Comparison of ENCODE assay signal across 1 cellular context in the genomic region with DNA sequence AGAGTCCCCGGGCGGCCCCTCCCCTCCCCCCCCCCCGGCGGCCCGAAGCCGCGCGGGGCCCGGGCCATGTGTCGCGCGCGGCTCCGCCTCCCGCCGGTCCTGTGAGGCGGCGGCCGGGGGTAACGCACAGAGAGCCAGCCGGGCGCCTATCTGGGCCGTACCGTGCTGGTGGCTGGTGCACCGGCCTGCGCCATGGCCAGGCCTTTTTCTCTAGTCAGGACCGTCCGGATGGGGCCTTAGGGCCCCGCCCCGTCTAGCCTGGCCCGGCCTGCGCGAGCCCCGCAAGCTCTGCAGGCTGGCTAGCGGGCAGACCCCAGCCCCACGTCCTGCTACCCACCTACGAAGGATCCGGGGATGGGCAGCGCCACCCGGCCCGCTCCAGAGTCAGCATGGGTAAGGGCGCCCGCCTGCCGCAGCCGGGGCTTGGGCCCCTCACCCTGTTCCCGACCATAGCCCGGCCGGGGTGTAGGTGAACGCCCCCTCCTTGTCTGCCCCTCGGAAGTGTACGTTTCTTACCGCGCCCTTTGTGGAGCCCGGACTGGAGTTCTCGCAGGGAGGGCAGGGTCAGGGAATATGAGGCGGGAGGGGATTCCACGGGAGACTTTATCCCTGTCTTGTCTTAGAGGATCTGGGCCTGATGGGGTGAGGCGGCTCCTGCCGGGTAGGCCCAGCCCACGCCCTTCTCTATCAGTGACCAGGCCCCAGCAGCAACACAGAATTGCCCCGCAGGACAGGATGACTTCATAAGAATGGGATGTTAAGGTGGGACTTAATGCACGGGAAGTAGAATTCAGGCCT.
TF ChIP-seq lines count a peak whose summit lies in the region.

A gene with protein sequence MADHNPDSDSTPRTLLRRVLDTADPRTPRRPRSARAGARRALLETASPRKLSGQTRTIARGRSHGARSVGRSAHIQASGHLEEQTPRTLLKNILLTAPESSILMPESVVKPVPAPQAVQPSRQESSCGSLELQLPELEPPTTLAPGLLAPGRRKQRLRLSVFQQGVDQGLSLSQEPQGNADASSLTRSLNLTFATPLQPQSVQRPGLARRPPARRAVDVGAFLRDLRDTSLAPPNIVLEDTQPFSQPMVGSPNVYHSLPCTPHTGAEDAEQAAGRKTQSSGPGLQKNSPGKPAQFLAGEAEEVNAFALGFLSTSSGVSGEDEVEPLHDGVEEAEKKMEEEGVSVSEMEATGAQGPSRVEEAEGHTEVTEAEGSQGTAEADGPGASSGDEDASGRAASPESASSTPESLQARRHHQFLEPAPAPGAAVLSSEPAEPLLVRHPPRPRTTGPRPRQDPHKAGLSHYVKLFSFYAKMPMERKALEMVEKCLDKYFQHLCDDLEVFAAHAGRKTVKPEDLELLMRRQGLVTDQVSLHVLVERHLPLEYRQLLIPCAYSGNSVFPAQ (minus strand): TSS at position 630 of the 798 bp plus-strand sequence. CDS start 13,834 bp downstream, outside the sequence.

TF ChIP-seq in HepG2, 621 proteins besides CTCF, POLR2A, EP300 and RAD21 (continued from another document and continues in another):
- no peak for TF ChIP-seq ZSCAN12 (CRISPR knock-in tag; IDR thresholded peaks at IDR 0.05)
- no peak for TF ChIP-seq ZNF329 (CRISPR knock-in tag; IDR thresholded peaks at IDR 0.05; ENCODE audit: low read depth)
- TF ChIP-seq, protein P1, sequence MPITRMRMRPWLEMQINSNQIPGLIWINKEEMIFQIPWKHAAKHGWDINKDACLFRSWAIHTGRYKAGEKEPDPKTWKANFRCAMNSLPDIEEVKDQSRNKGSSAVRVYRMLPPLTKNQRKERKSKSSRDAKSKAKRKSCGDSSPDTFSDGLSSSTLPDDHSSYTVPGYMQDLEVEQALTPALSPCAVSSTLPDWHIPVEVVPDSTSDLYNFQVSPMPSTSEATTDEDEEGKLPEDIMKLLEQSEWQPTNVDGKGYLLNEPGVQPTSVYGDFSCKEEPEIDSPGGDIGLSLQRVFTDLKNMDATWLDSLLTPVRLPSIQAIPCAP (CRISPR knock-in tag; IDR thresholded peaks at IDR 0.05; ENCODE audit: low read depth) = no peak
- 0 out of 2 replicates have a peak, but pooled peaks have one; percentile 49 for TF ChIP-seq ZNF296 (CRISPR knock-in tag; conservative IDR thresholded peaks at IDR 0.05)
- TF ChIP-seq, protein P2, sequence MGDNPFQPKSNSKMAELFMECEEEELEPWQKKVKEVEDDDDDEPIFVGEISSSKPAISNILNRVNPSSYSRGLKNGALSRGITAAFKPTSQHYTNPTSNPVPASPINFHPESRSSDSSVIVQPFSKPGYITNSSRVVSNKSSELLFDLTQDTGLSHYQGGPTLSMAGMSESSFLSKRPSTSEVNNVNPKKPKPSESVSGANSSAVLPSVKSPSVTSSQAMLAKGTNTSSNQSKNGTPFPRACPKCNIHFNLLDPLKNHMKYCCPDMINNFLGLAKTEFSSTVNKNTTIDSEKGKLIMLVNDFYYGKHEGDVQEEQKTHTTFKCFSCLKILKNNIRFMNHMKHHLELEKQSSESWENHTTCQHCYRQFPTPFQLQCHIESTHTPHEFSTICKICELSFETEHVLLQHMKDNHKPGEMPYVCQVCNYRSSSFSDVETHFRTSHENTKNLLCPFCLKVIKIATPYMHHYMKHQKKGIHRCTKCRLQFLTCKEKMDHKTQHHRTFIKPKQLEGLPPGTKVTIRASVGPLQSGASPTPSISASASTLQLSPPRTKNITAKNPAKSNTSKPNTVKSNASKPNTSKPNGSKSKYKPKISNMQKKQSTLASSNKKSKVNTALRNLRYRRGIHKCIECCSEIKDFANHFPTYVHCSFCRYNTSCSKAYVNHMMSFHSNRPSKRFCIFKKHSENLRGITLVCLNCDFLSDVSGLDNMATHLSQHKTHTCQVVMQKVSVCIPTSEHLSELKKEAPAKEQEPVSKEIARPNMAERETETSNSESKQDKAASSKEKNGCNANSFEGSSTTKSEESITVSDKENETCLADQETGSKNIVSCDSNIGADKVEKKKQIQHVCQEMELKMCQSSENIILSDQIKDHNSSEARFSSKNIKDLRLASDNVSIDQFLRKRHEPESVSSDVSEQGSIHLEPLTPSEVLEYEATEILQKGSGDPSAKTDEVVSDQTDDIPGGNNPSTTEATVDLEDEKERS (CRISPR knock-in tag; IDR thresholded peaks at IDR 0.05) = no peak
- TF ChIP-seq, protein P3, sequence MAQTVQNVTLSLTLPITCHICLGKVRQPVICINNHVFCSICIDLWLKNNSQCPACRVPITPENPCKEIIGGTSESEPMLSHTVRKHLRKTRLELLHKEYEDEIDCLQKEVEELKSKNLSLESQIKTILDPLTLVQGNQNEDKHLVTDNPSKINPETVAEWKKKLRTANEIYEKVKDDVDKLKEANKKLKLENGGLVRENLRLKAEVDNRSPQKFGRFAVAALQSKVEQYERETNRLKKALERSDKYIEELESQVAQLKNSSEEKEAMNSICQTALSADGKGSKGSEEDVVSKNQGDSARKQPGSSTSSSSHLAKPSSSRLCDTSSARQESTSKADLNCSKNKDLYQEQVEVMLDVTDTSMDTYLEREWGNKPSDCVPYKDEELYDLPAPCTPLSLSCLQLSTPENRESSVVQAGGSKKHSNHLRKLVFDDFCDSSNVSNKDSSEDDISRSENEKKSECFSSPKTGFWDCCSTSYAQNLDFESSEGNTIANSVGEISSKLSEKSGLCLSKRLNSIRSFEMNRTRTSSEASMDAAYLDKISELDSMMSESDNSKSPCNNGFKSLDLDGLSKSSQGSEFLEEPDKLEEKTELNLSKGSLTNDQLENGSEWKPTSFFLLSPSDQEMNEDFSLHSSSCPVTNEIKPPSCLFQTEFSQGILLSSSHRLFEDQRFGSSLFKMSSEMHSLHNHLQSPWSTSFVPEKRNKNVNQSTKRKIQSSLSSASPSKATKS (CRISPR knock-in tag; IDR thresholded peaks at IDR 0.05) = no peak
- TF ChIP-seq MLLT10 (CRISPR knock-in tag; IDR thresholded peaks at IDR 0.05) = no peak
- no peak for TF ChIP-seq PAF1 (CRISPR knock-in tag; IDR thresholded peaks at IDR 0.05)
- TF ChIP-seq, protein P4, sequence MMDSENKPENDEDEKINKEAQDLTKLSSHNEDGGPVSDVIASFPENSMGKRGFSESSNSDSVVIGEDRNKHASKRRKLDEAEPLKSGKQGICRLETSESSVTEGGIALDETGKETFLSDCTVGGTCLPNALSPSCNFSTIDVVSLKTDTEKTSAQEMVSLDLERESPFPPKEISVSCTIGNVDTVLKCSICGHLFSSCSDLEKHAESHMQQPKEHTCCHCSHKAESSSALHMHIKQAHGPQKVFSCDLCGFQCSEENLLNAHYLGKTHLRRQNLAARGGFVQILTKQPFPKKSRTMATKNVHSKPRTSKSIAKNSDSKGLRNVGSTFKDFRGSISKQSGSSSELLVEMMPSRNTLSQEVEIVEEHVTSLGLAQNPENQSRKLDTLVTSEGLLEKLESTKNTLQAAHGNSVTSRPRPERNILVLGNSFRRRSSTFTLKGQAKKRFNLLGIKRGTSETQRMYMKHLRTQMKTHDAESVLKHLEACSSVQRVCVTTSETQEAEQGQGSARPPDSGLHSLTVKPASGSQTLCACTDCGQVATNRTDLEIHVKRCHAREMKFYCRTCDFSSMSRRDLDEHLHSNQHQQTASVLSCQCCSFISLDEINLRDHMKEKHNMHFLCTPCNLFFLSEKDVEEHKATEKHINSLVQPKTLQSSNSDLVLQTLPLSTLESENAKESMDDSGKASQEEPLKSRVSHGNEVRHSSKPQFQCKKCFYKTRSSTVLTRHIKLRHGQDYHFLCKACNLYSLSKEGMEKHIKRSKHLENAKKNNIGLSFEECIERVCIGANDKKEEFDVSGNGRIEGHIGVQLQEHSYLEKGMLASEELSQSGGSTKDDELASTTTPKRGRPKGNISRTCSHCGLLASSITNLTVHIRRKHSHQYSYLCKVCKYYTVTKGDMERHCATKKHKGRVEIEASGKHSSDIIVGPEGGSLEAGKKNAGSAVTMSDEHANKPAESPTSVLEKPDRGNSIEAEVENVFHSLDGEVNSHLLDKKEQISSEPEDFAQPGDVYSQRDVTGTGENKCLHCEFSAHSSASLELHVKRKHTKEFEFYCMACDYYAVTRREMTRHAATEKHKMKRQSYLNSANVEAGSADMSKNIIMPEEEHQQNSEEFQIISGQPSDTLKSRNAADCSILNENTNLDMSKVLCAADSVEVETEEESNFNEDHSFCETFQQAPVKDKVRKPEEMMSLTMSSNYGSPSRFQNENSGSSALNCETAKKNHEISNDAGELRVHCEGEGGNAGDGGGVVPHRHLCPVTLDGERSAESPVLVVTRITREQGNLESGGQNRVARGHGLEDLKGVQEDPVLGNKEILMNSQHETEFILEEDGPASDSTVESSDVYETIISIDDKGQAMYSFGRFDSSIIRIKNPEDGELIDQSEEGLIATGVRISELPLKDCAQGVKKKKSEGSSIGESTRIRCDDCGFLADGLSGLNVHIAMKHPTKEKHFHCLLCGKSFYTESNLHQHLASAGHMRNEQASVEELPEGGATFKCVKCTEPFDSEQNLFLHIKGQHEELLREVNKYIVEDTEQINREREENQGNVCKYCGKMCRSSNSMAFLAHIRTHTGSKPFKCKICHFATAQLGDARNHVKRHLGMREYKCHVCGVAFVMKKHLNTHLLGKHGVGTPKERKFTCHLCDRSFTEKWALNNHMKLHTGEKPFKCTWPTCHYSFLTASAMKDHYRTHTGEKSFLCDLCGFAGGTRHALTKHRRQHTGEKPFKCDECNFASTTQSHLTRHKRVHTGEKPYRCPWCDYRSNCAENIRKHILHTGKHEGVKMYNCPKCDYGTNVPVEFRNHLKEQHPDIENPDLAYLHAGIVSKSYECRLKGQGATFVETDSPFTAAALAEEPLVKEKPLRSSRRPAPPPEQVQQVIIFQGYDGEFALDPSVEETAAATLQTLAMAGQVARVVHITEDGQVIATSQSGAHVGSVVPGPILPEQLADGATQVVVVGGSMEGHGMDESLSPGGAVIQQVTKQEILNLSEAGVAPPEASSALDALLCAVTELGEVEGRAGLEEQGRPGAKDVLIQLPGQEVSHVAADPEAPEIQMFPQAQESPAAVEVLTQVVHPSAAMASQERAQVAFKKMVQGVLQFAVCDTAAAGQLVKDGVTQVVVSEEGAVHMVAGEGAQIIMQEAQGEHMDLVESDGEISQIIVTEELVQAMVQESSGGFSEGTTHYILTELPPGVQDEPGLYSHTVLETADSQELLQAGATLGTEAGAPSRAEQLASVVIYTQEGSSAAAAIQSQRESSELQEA (CRISPR knock-in tag; IDR thresholded peaks at IDR 0.05; ENCODE audit: not compliant biosample characterization) = no peak
- TF ChIP-seq ZNF790 (CRISPR knock-in tag; IDR thresholded peaks at IDR 0.05; ENCODE audit: borderline replicate concordance) = no peak
- TF ChIP-seq RELA (CRISPR knock-in tag; IDR thresholded peaks at IDR 0.05) = no peak
- TF ChIP-seq, protein P5, sequence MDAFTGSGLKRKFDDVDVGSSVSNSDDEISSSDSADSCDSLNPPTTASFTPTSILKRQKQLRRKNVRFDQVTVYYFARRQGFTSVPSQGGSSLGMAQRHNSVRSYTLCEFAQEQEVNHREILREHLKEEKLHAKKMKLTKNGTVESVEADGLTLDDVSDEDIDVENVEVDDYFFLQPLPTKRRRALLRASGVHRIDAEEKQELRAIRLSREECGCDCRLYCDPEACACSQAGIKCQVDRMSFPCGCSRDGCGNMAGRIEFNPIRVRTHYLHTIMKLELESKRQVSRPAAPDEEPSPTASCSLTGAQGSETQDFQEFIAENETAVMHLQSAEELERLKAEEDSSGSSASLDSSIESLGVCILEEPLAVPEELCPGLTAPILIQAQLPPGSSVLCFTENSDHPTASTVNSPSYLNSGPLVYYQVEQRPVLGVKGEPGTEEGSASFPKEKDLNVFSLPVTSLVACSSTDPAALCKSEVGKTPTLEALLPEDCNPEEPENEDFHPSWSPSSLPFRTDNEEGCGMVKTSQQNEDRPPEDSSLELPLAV (CRISPR knock-in tag; conservative IDR thresholded peaks at IDR 0.05; ENCODE audit: low read depth) = no peak
- no peak for TF ChIP-seq NFE2L2 (IDR thresholded peaks at IDR 0.05; ENCODE audit: low read length)
- TF ChIP-seq, protein P6, sequence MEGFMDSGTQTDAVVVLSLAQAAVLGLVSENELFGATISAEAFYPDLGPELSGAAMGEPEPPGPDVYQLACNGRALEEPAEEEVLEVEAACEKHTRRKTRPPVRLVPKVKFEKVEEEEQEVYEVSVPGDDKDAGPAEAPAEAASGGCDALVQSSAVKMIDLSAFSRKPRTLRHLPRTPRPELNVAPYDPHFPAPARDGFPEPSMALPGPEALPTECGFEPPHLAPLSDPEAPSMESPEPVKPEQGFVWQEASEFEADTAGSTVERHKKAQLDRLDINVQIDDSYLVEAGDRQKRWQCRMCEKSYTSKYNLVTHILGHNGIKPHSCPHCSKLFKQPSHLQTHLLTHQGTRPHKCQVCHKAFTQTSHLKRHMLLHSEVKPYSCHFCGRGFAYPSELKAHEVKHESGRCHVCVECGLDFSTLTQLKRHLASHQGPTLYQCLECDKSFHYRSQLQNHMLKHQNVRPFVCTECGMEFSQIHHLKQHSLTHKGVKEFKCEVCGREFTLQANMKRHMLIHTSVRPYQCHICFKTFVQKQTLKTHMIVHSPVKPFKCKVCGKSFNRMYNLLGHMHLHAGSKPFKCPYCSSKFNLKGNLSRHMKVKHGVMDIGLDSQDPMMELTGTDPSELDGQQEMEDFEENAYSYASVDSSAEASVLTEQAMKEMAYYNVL (CRISPR knock-in tag; IDR thresholded peaks at IDR 0.05; ENCODE audit: borderline replicate concordance) = peak; percentile 67; the same call in 1 of the 2 replicates
- TF ChIP-seq, protein P7, sequence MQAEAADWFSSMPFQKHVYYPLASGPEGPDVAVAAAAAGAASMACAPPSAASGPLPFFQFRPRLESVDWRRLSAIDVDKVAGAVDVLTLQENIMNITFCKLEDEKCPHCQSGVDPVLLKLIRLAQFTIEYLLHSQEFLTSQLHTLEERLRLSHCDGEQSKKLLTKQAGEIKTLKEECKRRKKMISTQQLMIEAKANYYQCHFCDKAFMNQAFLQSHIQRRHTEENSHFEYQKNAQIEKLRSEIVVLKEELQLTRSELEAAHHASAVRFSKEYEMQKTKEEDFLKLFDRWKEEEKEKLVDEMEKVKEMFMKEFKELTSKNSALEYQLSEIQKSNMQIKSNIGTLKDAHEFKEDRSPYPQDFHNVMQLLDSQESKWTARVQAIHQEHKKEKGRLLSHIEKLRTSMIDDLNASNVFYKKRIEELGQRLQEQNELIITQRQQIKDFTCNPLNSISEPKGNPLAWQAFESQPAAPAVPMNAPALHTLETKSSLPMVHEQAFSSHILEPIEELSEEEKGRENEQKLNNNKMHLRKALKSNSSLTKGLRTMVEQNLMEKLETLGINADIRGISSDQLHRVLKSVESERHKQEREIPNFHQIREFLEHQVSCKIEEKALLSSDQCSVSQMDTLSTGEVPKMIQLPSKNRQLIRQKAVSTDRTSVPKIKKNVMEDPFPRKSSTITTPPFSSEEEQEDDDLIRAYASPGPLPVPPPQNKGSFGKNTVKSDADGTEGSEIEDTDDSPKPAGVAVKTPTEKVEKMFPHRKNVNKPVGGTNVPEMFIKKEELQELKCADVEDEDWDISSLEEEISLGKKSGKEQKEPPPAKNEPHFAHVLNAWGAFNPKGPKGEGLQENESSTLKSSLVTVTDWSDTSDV (CRISPR knock-in tag; IDR thresholded peaks at IDR 0.05) = peak; percentile 77
- TF ChIP-seq ZFP36 (IDR thresholded peaks at IDR 0.05; ENCODE audit: borderline replicate concordance, low read depth, low read length, partially characterized antibody) = no peak
- TF ChIP-seq MED1 (CRISPR knock-in tag; IDR thresholded peaks at IDR 0.05) = no peak
- TF ChIP-seq SMC3 (IDR thresholded peaks at IDR 0.05; ENCODE audit: low read length) = no peak
- no peak for TF ChIP-seq REPIN1 (CRISPR knock-in tag; IDR thresholded peaks at IDR 0.05; ENCODE audit: borderline replicate concordance, low read depth)
- TF ChIP-seq ZNF644 (CRISPR knock-in tag; IDR thresholded peaks at IDR 0.05; ENCODE audit: low read depth) = no peak
- TF ChIP-seq, protein P8, sequence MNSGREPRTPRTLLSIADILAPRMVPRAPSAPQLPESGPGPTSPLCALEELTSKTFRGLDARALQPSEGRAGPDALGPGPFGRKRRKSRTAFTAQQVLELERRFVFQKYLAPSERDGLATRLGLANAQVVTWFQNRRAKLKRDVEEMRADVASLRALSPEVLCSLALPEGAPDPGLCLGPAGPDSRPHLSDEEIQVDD (CRISPR knock-in tag; IDR thresholded peaks at IDR 0.05; ENCODE audit: borderline replicate concordance) = 0 out of 2 replicates have a peak, but pooled peaks have one; percentile 9
- TF ChIP-seq U2AF1 (optimal IDR thresholded peaks at IDR 0.05; ENCODE audit: low read depth, low read length) = no peak
